ENCODE assay signal across 3 cellular contexts in genomic region chr5:30620481-30621085, GRCh38.
TF ChIP-seq lines count a peak whose summit lies in the region.

No MANE protein-coding gene starts in this region.

TF ChIP-seq in GM23338, 12 proteins besides CTCF, POLR2A, EP300 and RAD21:
- TF ChIP-seq ZNF114 (CRISPR knock-in tag; IDR thresholded peaks at IDR 0.05) (no peak), ETS1 (IDR thresholded peaks at IDR 0.05) (no peak), CREB1 (CRISPR knock-in tag; IDR thresholded peaks at IDR 0.05; ENCODE audit: low read depth) (no peak)
TF ChIP-seq in GM23338: peak in this region for 0.

TF ChIP-seq in H1, 55 proteins besides CTCF, POLR2A, EP300 and RAD21:
- peak; percentile 32; the same call in 1 of the 2 replicates for TF ChIP-seq CEBPB (IDR thresholded peaks at IDR 0.05; ENCODE audit: low read depth, low read length)
- TF ChIP-seq PHF8 (conservative IDR thresholded peaks at IDR 0.05; ENCODE audit: low read depth, low read length) = no peak
- no peak for TF ChIP-seq KDM4A (IDR thresholded peaks at IDR 0.05; ENCODE audit: low read depth, low read length, severe bottlenecking)
TF ChIP-seq in H1: peak in this region for 1.

TF ChIP-seq in HepG2, 621 proteins besides CTCF, POLR2A, EP300 and RAD21:
- TF ChIP-seq GATAD2A (CRISPR knock-in tag; IDR thresholded peaks at IDR 0.05) = 0 out of 2 replicates have a peak, but pooled peaks have one; percentile 12
- TF ChIP-seq ATF4 (CRISPR knock-in tag; IDR thresholded peaks at IDR 0.05) = peak in 1 of 2 experiments; percentile 88; a peak in 2 of 4 replicates
- TF ChIP-seq SMC3 (IDR thresholded peaks at IDR 0.05; ENCODE audit: low read length) = peak; percentile 83
- no peak for TF ChIP-seq CBX2 (IDR thresholded peaks at IDR 0.05; ENCODE audit: low read depth, low read length)
- TF ChIP-seq CBX2 (CRISPR knock-in tag; IDR thresholded peaks at IDR 0.05; ENCODE audit: low read depth) = no peak
- TF ChIP-seq HMG20B (CRISPR knock-in tag; conservative IDR thresholded peaks at IDR 0.05) = no peak
- 0 out of 2 replicates have a peak, but pooled peaks have one; percentile 22 for TF ChIP-seq FOXA3 (CRISPR knock-in tag; IDR thresholded peaks at IDR 0.05)
- TF ChIP-seq ZMYM4 (CRISPR knock-in tag; IDR thresholded peaks at IDR 0.05) = peak; percentile 36; the same call in 1 of the 2 replicates
- TF ChIP-seq ZBTB25 (CRISPR knock-in tag; IDR thresholded peaks at IDR 0.05) = 0 out of 2 replicates have a peak, but pooled peaks have one; percentile 40
- peak; percentile 52; the same call in 1 of the 2 replicates for TF ChIP-seq MIXL1 (CRISPR knock-in tag; IDR thresholded peaks at IDR 0.05)
- TF ChIP-seq SSRP1 (CRISPR knock-in tag; IDR thresholded peaks at IDR 0.05) = 0 out of 2 replicates have a peak, but pooled peaks have one; percentile 15
- TF ChIP-seq STAG1 (CRISPR knock-in tag; IDR thresholded peaks at IDR 0.05) = peak; percentile 88
- no peak for TF ChIP-seq ZNF564 (CRISPR knock-in tag; IDR thresholded peaks at IDR 0.05)
